ENCODE assay signal across 35 cellular contexts in genomic region chr13:26379831-26380230, GRCh38.
"Had no signal": no experiment of that assay in that cellular context is flagged by ENCODE, and none has a peak within 500 bp of the region (broad histone marks: within the 10 kb centered on the region; RNA-seq: fewer than 3 reads in every experiment).

No MANE protein-coding gene starts in this region.

- ATAC-seq: activated CD8-positive, alpha-beta T cell treated with anti-CD3 and anti-CD28 coated beads for 36 hours; activated naive CD4-positive, alpha-beta T cell treated with anti-CD3 and anti-CD28 coated beads, Interleukin-2, amount 50 U/mL, for 72 hours; activated T-cell treated with anti-CD3 and anti-CD28 coated beads, Interleukin-2, amount 50 U/mL, for 4 hours; activated T-cell treated with anti-CD3 and anti-CD28 coated beads, Interleukin-2, amount 50 U/mL, for 72 hours; activated T-helper 17 cell treated with anti-CD3 and anti-CD28 coated beads, Interleukin-2, amount 50 U/mL, for 72 hours; body of pancreas had no signal

- DNase-seq: activated B cell treated with CpG ODN at 0.5 μM for 24 hours; activated CD4-positive, alpha-beta memory T cell treated with anti-CD3 and anti-CD28 coated beads for 36 hours; activated CD4-positive, alpha-beta T cell treated with anti-CD3 and anti-CD28 coated beads for 4 hours; activated CD4-positive, alpha-beta T cell treated with anti-CD3 and anti-CD28 coated beads, Interleukin-2, amount 10 ng/mL, durations not matched to agents 24 days and 14 days; activated CD4-positive, alpha-beta T cell treated with anti-CD3 and anti-CD28 coated beads, Interleukin-2, amount 50 U/mL, for 1 hour; activated CD4-positive, alpha-beta T cell treated with anti-CD3 and anti-CD28 coated beads, Interleukin-2, amount 50 U/mL, for 4 hours; activated CD4-positive, CD25-positive, alpha-beta regulatory T cell treated with anti-CD3 and anti-CD28 coated beads, Interleukin-2, amount 50 U/mL, for 72 hours; activated CD8-positive, alpha-beta memory T cell treated with anti-CD3 and anti-CD28 coated beads, Interleukin-2, amount 50 U/mL, for 4 hours; activated CD8-positive, alpha-beta T cell treated with anti-CD3 and anti-CD28 coated beads for 36 hours; activated effector memory CD4-positive, alpha-beta T cell treated with anti-CD3 and anti-CD28 coated beads, Interleukin-2, amount 50 U/mL, for 16 hours; activated gamma-delta T cell treated with Interleukin-2 at 50 U/mL for 16 hours; activated naive CD4-positive, alpha-beta T cell; activated naive CD4-positive, alpha-beta T cell treated with anti-CD3 and anti-CD28 coated beads for 36 hours; activated naive CD4-positive, alpha-beta T cell treated with anti-CD3 and anti-CD28 coated beads, Interleukin-2, amount 50 U/mL, for 16 hours; activated naive CD8-positive, alpha-beta T cell treated with anti-CD3 and anti-CD28 coated beads for 36 hours; activated T-cell treated with anti-CD3 and anti-CD28 coated beads for 4 hours; activated T-cell treated with anti-CD3 and anti-CD28 coated beads, Interleukin-2, amount 50 U/mL, for 1 hour; activated T-cell treated with anti-CD3 and anti-CD28 coated beads, Interleukin-2, amount 50 U/mL, for 4 hours; activated T-cell treated with anti-CD3 and anti-CD28 coated beads, Interleukin-2, amount 50 U/mL, for 72 hours; adrenal gland; amniotic stem cell; aorta; body of pancreas; brain microvascular endothelial cell; central memory CD4-positive, alpha-beta T cell; T-helper 1 cell; T-helper 2 cell; T-helper 9 cell had no signal

- H3K9me3 Mint-ChIP-seq: activated B cell treated with CpG ODN at 0.5 μM for 24 hours; activated CD4-positive, alpha-beta memory T cell treated with anti-CD3 and anti-CD28 coated beads for 36 hours; activated CD4-positive, alpha-beta T cell treated with anti-CD3 and anti-CD28 coated beads, Interleukin-2, amount 10 ng/mL, durations not matched to agents 24 days and 14 days; activated CD8-positive, alpha-beta T cell treated with anti-CD3 and anti-CD28 coated beads for 36 hours; activated naive CD4-positive, alpha-beta T cell treated with anti-CD3 and anti-CD28 coated beads for 36 hours; activated naive CD4-positive, alpha-beta T cell treated with anti-CD3 and anti-CD28 coated beads, Interleukin-2, amount 50 U/mL, for 72 hours; activated naive CD8-positive, alpha-beta T cell treated with anti-CD3 and anti-CD28 coated beads for 36 hours; activated T-cell treated with anti-CD3 and anti-CD28 coated beads, Interleukin-2, amount 50 U/mL, for 4 hours; activated T-cell treated with anti-CD3 and anti-CD28 coated beads, Interleukin-2, amount 50 U/mL, for 72 hours; activated T-helper 1 cell treated with anti-CD3 and anti-CD28 coated beads, Interleukin-12 subunit alpha, Interleukin-12 subunit beta, Interleukin-2, Interleukin-4 antibody, amounts not matched to agents 30 ng/mL and 10 ng/mL and 1 ng/mL, durations not matched to agents 14 hours and 24 hours and 36 hours; activated T-helper 17 cell treated with anti-CD3 and anti-CD28 coated beads, Interleukin-2, amount 50 U/mL, for 72 hours; T-helper 1 cell treated with Interleukin-12 subunit alpha and Interleukin-12 subunit beta and Interleukin-4 antibody, amounts not matched to agents 30 μg/mL and 1 μg/mL, for 36 hours; T-helper 2 cell treated with Interferon-gamma antibody and Interleukin-4, amounts not matched to agents 5 μg/mL and 100 μg/mL, for 36 hours had no signal

- H3K27ac Mint-ChIP-seq: activated B cell treated with CpG ODN at 0.5 μM for 24 hours; activated CD4-positive, alpha-beta memory T cell treated with anti-CD3 and anti-CD28 coated beads for 36 hours; activated CD4-positive, alpha-beta T cell treated with anti-CD3 and anti-CD28 coated beads, Interleukin-2, amount 10 ng/mL, durations not matched to agents 24 days and 14 days; activated CD8-positive, alpha-beta T cell treated with anti-CD3 and anti-CD28 coated beads for 36 hours; activated naive CD4-positive, alpha-beta T cell treated with anti-CD3 and anti-CD28 coated beads for 36 hours; activated naive CD8-positive, alpha-beta T cell treated with anti-CD3 and anti-CD28 coated beads for 36 hours; activated T-cell treated with anti-CD3 and anti-CD28 coated beads, Interleukin-2, amount 50 U/mL, for 72 hours; activated T-helper 1 cell treated with anti-CD3 and anti-CD28 coated beads, Interleukin-12 subunit alpha, Interleukin-12 subunit beta, Interleukin-2, Interleukin-4 antibody, amounts not matched to agents 30 ng/mL and 10 ng/mL and 1 ng/mL, durations not matched to agents 14 hours and 24 hours and 36 hours; activated T-helper 17 cell treated with anti-CD3 and anti-CD28 coated beads, Interleukin-2, amount 50 U/mL, for 72 hours; T-helper 1 cell treated with Interleukin-12 subunit alpha and Interleukin-12 subunit beta and Interleukin-4 antibody, amounts not matched to agents 30 μg/mL and 1 μg/mL, for 36 hours; T-helper 2 cell treated with Interferon-gamma antibody and Interleukin-4, amounts not matched to agents 5 μg/mL and 100 μg/mL, for 36 hours had no signal

- H3K36me3 ChIP-seq: adrenal gland, brain microvascular endothelial cell had no signal

- H3K27ac ChIP-seq: adrenal gland, body of pancreas, brain microvascular endothelial cell, breast epithelium, VCaP had no signal

- H3K9me3 ChIP-seq: adrenal gland, body of pancreas, breast epithelium had no signal

- H3K27me3 ChIP-seq: adrenal gland, body of pancreas, brain microvascular endothelial cell, breast epithelium had no signal

- H3K4me1 ChIP-seq: body of pancreas, breast epithelium had no signal

- H3K4me3 ChIP-seq: adrenal gland, body of pancreas, breast epithelium had no signal

- H3K4me1 Mint-ChIP-seq: activated B cell treated with CpG ODN at 0.5 μM for 24 hours had no signal

- H3K27me3 Mint-ChIP-seq: activated B cell treated with CpG ODN at 0.5 μM for 24 hours; activated CD4-positive, alpha-beta memory T cell treated with anti-CD3 and anti-CD28 coated beads for 36 hours; activated CD4-positive, alpha-beta T cell treated with anti-CD3 and anti-CD28 coated beads, Interleukin-2, amount 10 ng/mL, durations not matched to agents 24 days and 14 days; activated CD8-positive, alpha-beta T cell treated with anti-CD3 and anti-CD28 coated beads for 36 hours; activated naive CD8-positive, alpha-beta T cell treated with anti-CD3 and anti-CD28 coated beads for 36 hours; activated T-helper 17 cell treated with anti-CD3 and anti-CD28 coated beads, Interleukin-2, amount 50 U/mL, for 72 hours had no signal

- H3K4me3 Mint-ChIP-seq: activated B cell treated with CpG ODN at 0.5 μM for 24 hours; activated CD4-positive, alpha-beta memory T cell treated with anti-CD3 and anti-CD28 coated beads for 36 hours; activated CD4-positive, alpha-beta T cell treated with anti-CD3 and anti-CD28 coated beads, Interleukin-2, amount 10 ng/mL, durations not matched to agents 24 days and 14 days; activated CD8-positive, alpha-beta T cell treated with anti-CD3 and anti-CD28 coated beads for 36 hours; activated naive CD4-positive, alpha-beta T cell treated with anti-CD3 and anti-CD28 coated beads for 36 hours; activated naive CD8-positive, alpha-beta T cell treated with anti-CD3 and anti-CD28 coated beads for 36 hours; activated T-cell treated with anti-CD3 and anti-CD28 coated beads, Interleukin-2, amount 50 U/mL, for 4 hours; activated T-cell treated with anti-CD3 and anti-CD28 coated beads, Interleukin-2, amount 50 U/mL, for 72 hours; activated T-helper 1 cell treated with anti-CD3 and anti-CD28 coated beads, Interleukin-12 subunit alpha, Interleukin-12 subunit beta, Interleukin-2, Interleukin-4 antibody, amounts not matched to agents 30 ng/mL and 10 ng/mL and 1 ng/mL, durations not matched to agents 14 hours and 24 hours and 36 hours; activated T-helper 17 cell treated with anti-CD3 and anti-CD28 coated beads, Interleukin-2, amount 50 U/mL, for 72 hours; T-helper 1 cell treated with Interleukin-12 subunit alpha and Interleukin-12 subunit beta and Interleukin-4 antibody, amounts not matched to agents 30 μg/mL and 1 μg/mL, for 36 hours; T-helper 2 cell treated with Interferon-gamma antibody and Interleukin-4, amounts not matched to agents 5 μg/mL and 100 μg/mL, for 36 hours had no signal

- H3K36me3 Mint-ChIP-seq: activated CD4-positive, alpha-beta memory T cell treated with anti-CD3 and anti-CD28 coated beads for 36 hours; activated naive CD4-positive, alpha-beta T cell treated with anti-CD3 and anti-CD28 coated beads, Interleukin-2, amount 50 U/mL, for 72 hours had no signal
